In genomic region chrX:139204903-139205667, GRCh38 we compare ENCODE assay signal across 8 cellular contexts.
DNase-seq lines count a peak whose midpoint lies in the region; ATAC-seq and TF ChIP-seq lines count a peak whose summit lies in the region.

No MANE protein-coding gene starts in this region.

- H3K9ac ChIP-seq in endodermal cell (ENCODE audit: extremely low read depth, low read length, poor library complexity, severe bottlenecking) = peak overlapping the region; percentile 55

- 0% methylated on average over 7 to 53 of the region's 58 CpGs for WGBS in endodermal cell (ENCODE audit: insufficient coverage in 1 of 2, insufficient read length in 1 of 2), 2 experiments

- H3K27me3 ChIP-seq in endodermal cell (ENCODE audit: control insufficient read depth, insufficient read depth, low read length, poor library complexity, severe bottlenecking) (no peaks in the 10 kb centered on the region), muscle layer of duodenum (ENCODE audit: low read depth, low read length) (peaks cover 8% of the 10 kb centered on the region)
- H3K27me3 ChIP-seq in CD8-positive, alpha-beta memory T cell (ENCODE audit: insufficient read depth, low read length, poor library complexity, severe bottlenecking) = no peaks in the 10 kb centered on the region

- CTCF ChIA-PET in CD8-positive, alpha-beta memory T cell (lab: Charles Lee) = no interaction called here

- peaks cover 60% of the 10 kb centered on the region for H3K27me3 Mint-ChIP-seq in endodermal cell (ENCODE audit: insufficient read depth)
- H3K27me3 Mint-ChIP-seq in CD8-positive, alpha-beta memory T cell = peaks cover 28 to 32% of the 10 kb centered on the region in 2 donors

- peaks cover 39% of the 10 kb centered on the region for H3K4me1 Mint-ChIP-seq in endodermal cell
- H3K4me1 Mint-ChIP-seq in CD8-positive, alpha-beta memory T cell = peaks cover 0 to 3% (median 2%) of the 10 kb centered on the region in 3 donors

- no peak for ATAC-seq in HG03139 (IDR thresholded peaks at IDR 0.05; ENCODE audit: unreplicated experiment)

- H3K27ac ChIP-seq in endodermal cell (ENCODE audit: low read depth, low read length) (peak overlapping the region; percentile 38), muscle layer of duodenum (ENCODE audit: low read length) (no peak overlapping the region)
- no peak overlapping the region for H3K27ac ChIP-seq in CD8-positive, alpha-beta memory T cell (ENCODE audit: low read depth, low read length)

- DNase-seq in DMS 273 (lab: John Stamatoyannopoulos, UW; ENCODE audit: unreplicated experiment) (peak; percentile 69), DMS 273 treated with DMSO at 0.1 percent for 48 hours (lab: John Stamatoyannopoulos, UW) (no peak), NCI-H748 treated with DMSO at 0.1 percent for 48 hours (lab: John Stamatoyannopoulos, UW) (peak; percentile 33), endodermal cell (peak; percentile 87), UCSD-AML1 (lab: John Stamatoyannopoulos, UW; ENCODE audit: unreplicated experiment) (no peak)
- no peak for DNase-seq in CD8-positive, alpha-beta memory T cell

- peaks cover 2% of the 10 kb centered on the region for H3K9me3 Mint-ChIP-seq in endodermal cell
- H3K9me3 Mint-ChIP-seq in CD8-positive, alpha-beta memory T cell = peaks cover 0 to 2% (median 0%) of the 10 kb centered on the region in 5 donors

- H3K4me3 Mint-ChIP-seq in endodermal cell = peak overlapping the region; percentile 84
- peak overlapping the region in 1 of 7 donors; percentile 29 for H3K4me3 Mint-ChIP-seq in CD8-positive, alpha-beta memory T cell

- peak; percentile 67 for TF ChIP-seq CTCF in endodermal cell (conservative IDR thresholded peaks at IDR 0.05)

- H3K4me3 ChIP-seq in endodermal cell (ENCODE audit: low read length) = peak overlapping the region; percentile 81
- H3K4me3 ChIP-seq in muscle layer of duodenum (ENCODE audit: low read depth in 1 of 2, low read length in 2 of 2) = peak overlapping the region; percentile 30 to 64
- H3K4me3 ChIP-seq in CD8-positive, alpha-beta memory T cell (ENCODE audit: low read length) = no peak overlapping the region

- H3K36me3 ChIP-seq in endodermal cell (ENCODE audit: control insufficient read depth, insufficient read depth, low read length) = no peaks in the 10 kb centered on the region
- H3K36me3 ChIP-seq in muscle layer of duodenum (ENCODE audit: control insufficient read depth in 1 of 2, insufficient read depth in 2 of 2, low read length in 2 of 2) = no peaks in the 10 kb centered on the region
- H3K36me3 ChIP-seq in CD8-positive, alpha-beta memory T cell (ENCODE audit: insufficient read depth, low read length) = no peaks in the 10 kb centered on the region

- H3K27ac Mint-ChIP-seq in endodermal cell = peak overlapping the region; percentile 93
- no peak overlapping the region for H3K27ac Mint-ChIP-seq in CD8-positive, alpha-beta memory T cell

- H3K36me3 Mint-ChIP-seq in endodermal cell (ENCODE audit: low read depth) = no peaks in the 10 kb centered on the region
- no peaks in the 10 kb centered on the region for H3K36me3 Mint-ChIP-seq in CD8-positive, alpha-beta memory T cell

- H3K4me1 ChIP-seq in endodermal cell (ENCODE audit: control insufficient read depth, insufficient read depth, low read length) (peaks cover 3% of the 10 kb centered on the region), muscle layer of duodenum (ENCODE audit: control insufficient read depth in 1 of 2, insufficient read depth in 2 of 2, low read length in 2 of 2) (peaks cover 0 to 13% of the 10 kb centered on the region in 2 donors)
- H3K4me1 ChIP-seq in CD8-positive, alpha-beta memory T cell (ENCODE audit: insufficient read depth, low read length) = no peaks in the 10 kb centered on the region

- H3K9me3 ChIP-seq in endodermal cell (ENCODE audit: control insufficient read depth, low read length) (no peaks in the 10 kb centered on the region), muscle layer of duodenum (ENCODE audit: control insufficient read depth in 1 of 2, low read length in 2 of 2) (no peaks in the 10 kb centered on the region)
- H3K9me3 ChIP-seq in CD8-positive, alpha-beta memory T cell (ENCODE audit: low read length) = no peaks in the 10 kb centered on the region

- POLR2A ChIA-PET in CD8-positive, alpha-beta memory T cell (lab: Charles Lee) = no interaction called here

Comparison
In these comparisons a context has a peak if more than half of its experiments do, and no peak if none do; other contexts are left out.
1. DNase-seq: peak in DMS 273 (single experiment), NCI-H748 treated with DMSO at 0.1 percent for 48 hours (single experiment) and endodermal cell (single experiment); none in DMS 273 treated with DMSO at 0.1 percent for 48 hours (single experiment), UCSD-AML1 (single experiment) and CD8-positive, alpha-beta memory T cell (0 of 5).